ENCODE assay signal across 8 cellular contexts in the genomic region with DNA sequence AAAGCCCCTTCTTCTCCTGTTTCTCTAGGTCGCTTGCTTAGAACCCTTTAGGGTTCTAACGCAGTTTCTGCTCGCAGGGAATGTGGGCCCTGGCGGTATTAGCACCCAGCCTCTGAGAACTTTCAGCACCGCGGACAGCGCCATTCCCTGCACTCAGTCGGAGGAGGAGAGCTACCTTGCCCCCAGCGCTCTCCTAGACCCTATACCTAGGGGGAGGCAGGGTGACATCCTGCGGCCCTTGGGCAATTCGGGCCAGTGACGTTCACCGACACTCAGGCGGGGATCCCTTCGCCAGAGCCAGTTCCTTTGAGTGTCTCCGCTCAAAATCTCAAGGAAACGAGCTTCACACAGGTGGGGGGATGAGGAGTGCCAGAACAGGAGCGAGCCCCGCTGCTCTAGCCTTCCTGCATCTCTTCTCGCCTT. TPM values are rescaled to one million over a fixed set of nuclear protein-coding genes. Genes with fewer than 3 reads are reported as not detected.
DNase-seq lines count a peak whose midpoint lies in the region; ATAC-seq and TF ChIP-seq lines count a peak whose summit lies in the region.
"Had no signal": no experiment of that assay in that cellular context is flagged by ENCODE, and none has a peak within 500 bp of the region (broad histone marks: within the 10 kb centered on the region; RNA-seq: fewer than 3 reads in every experiment).

No MANE protein-coding gene starts in this region.

- TF ChIP-seq CTCF in GM20000 (IDR thresholded peaks at IDR 0.05; ENCODE audit: extremely low read depth, missing control alignments) (no peak), foreskin keratinocyte (conservative IDR thresholded peaks at IDR 0.05) (no peak)

- peak; percentile 67 for DNase-seq in GM20000 (ENCODE audit: low spot score)
- DNase-seq in NCI-H2227 (lab: John Stamatoyannopoulos, UW; ENCODE audit: unreplicated experiment): peak; percentile 35
- DNase-seq in activated T-cell treated with anti-CD3 and anti-CD28 coated beads, Interleukin-2, amount 50 U/mL, for 48 hours: peak; percentile 63 to 67
- peak; percentile 23 to 43 for DNase-seq in foreskin keratinocyte
- DNase-seq in nucleus accumbens (lab: John Stamatoyannopoulos, UW): peak in 47 of 56 donors; percentile 2 to 77 (median 42)
- no peak for DNase-seq in NCI-H2029 (lab: John Stamatoyannopoulos, UW)

- H3K4me1 ChIP-seq in foreskin keratinocyte: no peaks in the 10 kb centered on the region

- peaks cover 93% of the 10 kb centered on the region for H3K27me3 ChIP-seq in foreskin keratinocyte

- ATAC-seq in foreskin keratinocyte (peak; percentile 92), GM18517 (IDR thresholded peaks at IDR 0.05; ENCODE audit: unreplicated experiment) (no peak)

- no peak overlapping the region for H3K27ac ChIP-seq in foreskin keratinocyte

RNA-seq across cellular contexts. Expression of a gene that starts 1.3 kb away (rescaled TPM):
- 0.04 TPM in 1 of 2 replicates, not detected in the other for total RNA-seq in foreskin keratinocyte
- not detected in 2 replicates for polyA plus RNA-seq in foreskin keratinocyte
- total RNA-seq: activated CD8-positive, alpha-beta memory T cell treated with anti-CD3 and anti-CD28 coated beads for 36 hours had no signal
